In the genomic region with DNA sequence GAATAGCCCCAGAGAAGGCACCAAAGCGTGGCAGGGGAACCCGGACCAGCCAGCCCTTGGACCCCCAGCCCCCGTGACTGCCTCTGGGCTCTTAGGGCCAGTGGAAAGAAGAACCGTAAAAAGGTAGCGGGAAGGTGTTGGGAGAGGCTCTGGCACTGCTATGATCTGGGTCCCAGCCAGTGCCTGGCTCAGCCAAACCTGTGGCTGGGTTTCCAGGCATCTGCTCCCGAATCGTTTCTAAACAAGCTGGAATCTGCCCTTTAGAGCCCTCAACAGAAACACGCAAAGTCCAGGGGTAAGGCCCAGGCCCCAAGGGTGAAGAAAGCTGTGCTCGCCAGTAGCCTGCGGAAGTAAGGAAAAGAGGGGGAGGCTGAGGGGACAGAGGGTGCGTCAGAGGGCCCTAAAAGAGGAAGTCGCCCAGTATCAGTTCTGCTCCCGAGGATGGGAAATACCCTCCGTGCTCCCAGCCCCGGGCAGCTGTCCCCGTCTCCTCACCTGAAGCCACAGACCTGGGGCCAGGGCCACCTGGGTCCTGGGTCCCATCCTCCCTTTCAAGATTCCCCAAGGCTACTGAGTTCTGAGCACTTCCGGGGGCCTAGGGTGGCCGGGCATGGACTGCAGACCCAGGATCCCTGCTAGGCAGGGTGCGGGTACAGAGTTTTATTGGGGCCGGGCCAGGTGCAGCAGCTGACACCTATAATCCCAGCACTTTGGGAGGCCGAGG, we compare ENCODE assay signal across 9 cellular contexts. TPM values are rescaled to one million over a fixed set of nuclear protein-coding genes. Genes with fewer than 3 reads are reported as not detected.
DNase-seq lines count a peak whose midpoint lies in the region; ATAC-seq and TF ChIP-seq lines count a peak whose summit lies in the region.
"Had no signal": no experiment of that assay in that cellular context is flagged by ENCODE, and none has a peak within 500 bp of the region (broad histone marks: within the 10 kb centered on the region; RNA-seq: fewer than 3 reads in every experiment).

No MANE protein-coding gene starts in this region.

- H3K27ac ChIP-seq in breast epithelium (peak overlapping the region; percentile 15 to 80), mammary epithelial cell (ENCODE audit: insufficient read depth, low read depth, low read length) (no peak overlapping the region)
- H3K27ac ChIP-seq: C4-2B had no signal

- peaks cover 11% of the 10 kb centered on the region for H3K9me3 Mint-ChIP-seq in activated T-helper 2 cell treated with anti-CD3 and anti-CD28 coated beads, Interferon-gamma antibody, Interleukin-2, Interleukin-4, amounts not matched to agents 10 μg/mL and 5 μg/mL and 100 μg/mL, durations not matched to agents 14 hours and 24 hours and 36 hours
- peaks cover 4% of the 10 kb centered on the region for H3K9me3 Mint-ChIP-seq in natural killer cell treated with Interleukin-12 subunit alpha and Interleukin-12 subunit beta and Interleukin-15 and Interleukin-18, amount 100 ng/mL, for 72 hours

- H3K4me1 Mint-ChIP-seq in activated T-helper 2 cell treated with anti-CD3 and anti-CD28 coated beads, Interferon-gamma antibody, Interleukin-2, Interleukin-4, amounts not matched to agents 10 μg/mL and 5 μg/mL and 100 μg/mL, durations not matched to agents 14 hours and 24 hours and 36 hours (ENCODE audit: low read depth): peaks cover 81% of the 10 kb centered on the region
- peaks cover 75 to 86% of the 10 kb centered on the region in 2 donors for H3K4me1 Mint-ChIP-seq in natural killer cell treated with Interleukin-12 subunit alpha and Interleukin-12 subunit beta and Interleukin-15 and Interleukin-18, amount 100 ng/mL, for 72 hours (ENCODE audit: low read depth in 2 of 2)

- ATAC-seq in HG03103 (IDR thresholded peaks at IDR 0.05; ENCODE audit: low read depth, unreplicated experiment): peak; percentile 68
- peak in 1 of 2 donors; percentile 18 for ATAC-seq in natural killer cell treated with Interleukin-12 subunit alpha and Interleukin-12 subunit beta and Interleukin-15 and Interleukin-18, amount 100 ng/mL, for 72 hours

- H3K9ac ChIP-seq in mammary epithelial cell (ENCODE audit: insufficient read depth, low read length): no peak overlapping the region

- dilution Hi-C loops in mammary epithelial cell (cut with HindIII; ENCODE audit: low sequenced_read_pairs): no loop called here

- H3K4me3 ChIP-seq in breast epithelium (no peak overlapping the region), mammary epithelial cell (replicated peaks in 1 of 3; ENCODE audit: insufficient read depth in 1 of 3, low read depth in 2 of 3, low read length in 3 of 3) (no peak overlapping the region), MG63 (no peak overlapping the region)

- no peaks in the 10 kb centered on the region for H3K9me3 ChIP-seq in breast epithelium
- H3K9me3 ChIP-seq in mammary epithelial cell (replicated peaks; ENCODE audit: insufficient read depth, low read length): no peaks in the 10 kb centered on the region
- no peaks in the 10 kb centered on the region for H3K9me3 ChIP-seq in MG63

- no peak overlapping the region for H3K4me3 Mint-ChIP-seq in activated T-helper 2 cell treated with anti-CD3 and anti-CD28 coated beads, Interferon-gamma antibody, Interleukin-2, Interleukin-4, amounts not matched to agents 10 μg/mL and 5 μg/mL and 100 μg/mL, durations not matched to agents 14 hours and 24 hours and 36 hours (ENCODE audit: low read depth)
- H3K4me3 Mint-ChIP-seq in natural killer cell treated with Interleukin-12 subunit alpha and Interleukin-12 subunit beta and Interleukin-15 and Interleukin-18, amount 100 ng/mL, for 72 hours: peak overlapping the region; percentile 15

- no peaks in the 10 kb centered on the region for H3K36me3 ChIP-seq in breast epithelium
- no peaks in the 10 kb centered on the region for H3K36me3 ChIP-seq in mammary epithelial cell (ENCODE audit: insufficient read depth, low read length)
- no peaks in the 10 kb centered on the region for H3K36me3 ChIP-seq in MG63

- CTCF ChIA-PET in mammary epithelial cell (lab: Charles Lee; ENCODE audit: low non-redundant PET): no interaction called here

- in situ Hi-C loops in mammary epithelial cell (cut with MboI; ENCODE audit: low sequenced_read_pairs in 2 of 2): no loop called here

- no peak overlapping the region for H2AFZ ChIP-seq in mammary epithelial cell (ENCODE audit: low read depth, low read length)

- no peaks in the 10 kb centered on the region for H4K20me1 ChIP-seq in mammary epithelial cell (ENCODE audit: insufficient read depth, low read length)

- H3K27me3 Mint-ChIP-seq in activated T-helper 2 cell treated with anti-CD3 and anti-CD28 coated beads, Interferon-gamma antibody, Interleukin-2, Interleukin-4, amounts not matched to agents 10 μg/mL and 5 μg/mL and 100 μg/mL, durations not matched to agents 14 hours and 24 hours and 36 hours (ENCODE audit: low read depth): no peaks in the 10 kb centered on the region
- H3K27me3 Mint-ChIP-seq in natural killer cell treated with Interleukin-12 subunit alpha and Interleukin-12 subunit beta and Interleukin-15 and Interleukin-18, amount 100 ng/mL, for 72 hours: no peaks in the 10 kb centered on the region

- 59% methylated on average over 8 of the region's 21 CpGs for WGBS in mammary epithelial cell (ENCODE audit: low coverage, missing lambda C conversion rate)

- intact Hi-C loops in breast epithelium (cut with DNase I; ENCODE audit: low total_unique reads): no loop called here
- intact Hi-C loops in mammary epithelial cell (cut with micrococcal nuclease): no loop called here
- intact Hi-C loops in activated T-helper 2 cell treated with anti-CD3 and anti-CD28 coated beads, Interferon-gamma antibody, Interleukin-2, Interleukin-4, amounts not matched to agents 10 μg/mL and 5 μg/mL and 100 μg/mL, durations not matched to agents 14 hours and 24 hours and 36 hours (cut with micrococcal nuclease): no loop called here

- no peaks in the 10 kb centered on the region for H3K79me2 ChIP-seq in mammary epithelial cell (ENCODE audit: insufficient read depth, low read length)

- no peaks in the 10 kb centered on the region for H3K27me3 ChIP-seq in breast epithelium
- H3K27me3 ChIP-seq in mammary epithelial cell (ENCODE audit: insufficient read depth, low read length): no peaks in the 10 kb centered on the region
- H3K27me3 ChIP-seq in MG63: no peaks in the 10 kb centered on the region

- peak overlapping the region; percentile 18 for H3K27ac Mint-ChIP-seq in activated T-helper 2 cell treated with anti-CD3 and anti-CD28 coated beads, Interferon-gamma antibody, Interleukin-2, Interleukin-4, amounts not matched to agents 10 μg/mL and 5 μg/mL and 100 μg/mL, durations not matched to agents 14 hours and 24 hours and 36 hours
- H3K27ac Mint-ChIP-seq in natural killer cell treated with Interleukin-12 subunit alpha and Interleukin-12 subunit beta and Interleukin-15 and Interleukin-18, amount 100 ng/mL, for 72 hours: peak overlapping the region; percentile 6 to 76

- peak in 1 of 2 donors; percentile 35 for DNase-seq in breast epithelium (ENCODE audit: low spot score in 2 of 2)
- DNase-seq in mammary epithelial cell: no peak
- DNase-seq in activated T-helper 2 cell treated with anti-CD3 and anti-CD28 coated beads, Interferon-gamma antibody, Interleukin-2, Interleukin-4, amounts not matched to agents 10 μg/mL and 5 μg/mL and 100 μg/mL, durations not matched to agents 14 hours and 24 hours and 36 hours (ENCODE audit: low spot score): no peak
- no peak for DNase-seq in natural killer cell treated with Interleukin-12 subunit alpha and Interleukin-12 subunit beta and Interleukin-15 and Interleukin-18, amount 100 ng/mL, for 72 hours (ENCODE audit: low spot score)
- no peak for DNase-seq in NCI-H524 (lab: John Stamatoyannopoulos, UW)
- DNase-seq in MG63: no peak
- no peak for DNase-seq in DMS53 treated with DMSO at 0.1 percent for 48 hours (lab: John Stamatoyannopoulos, UW; ENCODE audit: unreplicated experiment)

- BruUV-seq in mammary epithelial cell (replicated peaks; lab: Mats Ljungman, UMichigan): no TSS peak

- TF ChIP-seq CTCF in breast epithelium (IDR thresholded peaks at IDR 0.05) (no peak), mammary epithelial cell (conservative IDR thresholded peaks at IDR 0.05 in 1 of 2, IDR thresholded peaks at IDR 0.05 in 1 of 2; ENCODE audit: extremely low read depth in 1 of 2, insufficient read depth in 1 of 2, low read depth in 1 of 2, low read length in 2 of 2) (no peak)

- H3K4me2 ChIP-seq in mammary epithelial cell (ENCODE audit: insufficient read depth, low read depth, low read length): no peak overlapping the region

- peaks cover 17% of the 10 kb centered on the region for H3K36me3 Mint-ChIP-seq in activated T-helper 2 cell treated with anti-CD3 and anti-CD28 coated beads, Interferon-gamma antibody, Interleukin-2, Interleukin-4, amounts not matched to agents 10 μg/mL and 5 μg/mL and 100 μg/mL, durations not matched to agents 14 hours and 24 hours and 36 hours (ENCODE audit: low read depth)
- H3K36me3 Mint-ChIP-seq in natural killer cell treated with Interleukin-12 subunit alpha and Interleukin-12 subunit beta and Interleukin-15 and Interleukin-18, amount 100 ng/mL, for 72 hours: no peaks in the 10 kb centered on the region

- H3K4me1 ChIP-seq in breast epithelium: no peaks in the 10 kb centered on the region
- H3K4me1 ChIP-seq in mammary epithelial cell (ENCODE audit: insufficient read depth, low read length): peaks cover 12% of the 10 kb centered on the region

- no peak for TF ChIP-seq POLR2A in breast epithelium (IDR thresholded peaks at IDR 0.05)

RNA-seq across cellular contexts. Expression of a gene that starts 24.7 kb away (rescaled TPM):
- total RNA-seq in breast epithelium (10 to 100 TPM in 2 of 3 donors, 1 to 10 TPM in 1; 9.8 to 47.5 (median 13.3) TPM), mammary epithelial cell (not detected)
- 0.19 TPM for polyA plus RNA-seq in mammary epithelial cell
- polyA minus RNA-seq in mammary epithelial cell: not detected
- 144 and 147 TPM in 2 replicates for total RNA-seq in activated T-helper 2 cell treated with anti-CD3 and anti-CD28 coated beads, Interferon-gamma antibody, Interleukin-2, Interleukin-4, amounts not matched to agents 10 μg/mL and 5 μg/mL and 100 μg/mL, durations not matched to agents 14 hours and 24 hours and 36 hours
- 10 to 100 TPM; 59.8 to 83.6 TPM for total RNA-seq in natural killer cell treated with Interleukin-12 subunit alpha and Interleukin-12 subunit beta and Interleukin-15 and Interleukin-18, amount 100 ng/mL, for 72 hours
- total RNA-seq in MG63 (2014; rRNA removed; shearing (Covaris generic); ENCODE audit: low replicate concordance): 1.3 TPM in 1 of 2 replicates, not detected in the other
